In genomic region chr16:85514601-85515318, GRCh38 we compare ENCODE assay signal across 1 cellular context.
TF ChIP-seq lines count a peak whose summit lies in the region.

No MANE protein-coding gene starts in this region.

TF ChIP-seq in HepG2, 621 proteins besides CTCF, POLR2A, EP300 and RAD21 (continued from another document and continues in another):
- TF ChIP-seq PLRG1 (conservative IDR thresholded peaks at IDR 0.05) (no peak), FOXC1 (CRISPR knock-in tag; IDR thresholded peaks at IDR 0.05; ENCODE audit: borderline replicate concordance) (peak; percentile 89), KIAA2018 (CRISPR knock-in tag; IDR thresholded peaks at IDR 0.05; ENCODE audit: borderline replicate concordance) (no peak), ZNF451 (CRISPR knock-in tag; IDR thresholded peaks at IDR 0.05) (peak; percentile 96), FLYWCH1 (CRISPR knock-in tag; IDR thresholded peaks at IDR 0.05) (no peak; the same call in 1 of the 2 replicates), ARID3A (IDR thresholded peaks at IDR 0.05; ENCODE audit: low read depth, low read length) (peak; percentile 74), XRCC5 (optimal IDR thresholded peaks at IDR 0.05; ENCODE audit: low read length) (peak; percentile 77), HNRNPK (IDR thresholded peaks at IDR 0.05; ENCODE audit: low read depth, low read length, poor library complexity, severe bottlenecking) (no peak), FOXP1 (IDR thresholded peaks at IDR 0.05) (peak; percentile 63), FOXP1 (CRISPR knock-in tag; IDR thresholded peaks at IDR 0.05) (peak; percentile 87), NFKB2 (CRISPR knock-in tag; IDR thresholded peaks at IDR 0.05; ENCODE audit: borderline replicate concordance) (no peak; the same call in none of the 2 replicates), ZNF460 (CRISPR knock-in tag; IDR thresholded peaks at IDR 0.05; ENCODE audit: borderline replicate concordance) (no peak; the same call in 1 of the 2 replicates), TGIF2 (CRISPR knock-in tag; IDR thresholded peaks at IDR 0.05) (peak; percentile 98), GTF2F1 (IDR thresholded peaks at IDR 0.05; ENCODE audit: low read length) (no peak), RFX1 (IDR thresholded peaks at IDR 0.05) (no peak), REXO4 (CRISPR knock-in tag; IDR thresholded peaks at IDR 0.05; ENCODE audit: borderline replicate concordance) (no peak), ZNF550 (CRISPR knock-in tag; IDR thresholded peaks at IDR 0.05; ENCODE audit: borderline replicate concordance) (no peak), ATAD3A (CRISPR knock-in tag; IDR thresholded peaks at IDR 0.05) (no peak), ZNF513 (CRISPR knock-in tag; conservative IDR thresholded peaks at IDR 0.05) (no peak), JDP2 (CRISPR knock-in tag; IDR thresholded peaks at IDR 0.05; ENCODE audit: borderline replicate concordance) (no peak; the same call in 1 of the 2 replicates), ZKSCAN5 (CRISPR knock-in tag; IDR thresholded peaks at IDR 0.05) (peak; percentile 82; the same call in 1 of the 2 replicates), AFF4 (CRISPR knock-in tag; IDR thresholded peaks at IDR 0.05) (peak; percentile 55; the same call in 1 of the 2 replicates), FOXJ3 (CRISPR knock-in tag; IDR thresholded peaks at IDR 0.05; ENCODE audit: borderline replicate concordance) (peak; percentile 96), ZNF230 (CRISPR knock-in tag; IDR thresholded peaks at IDR 0.05) (peak; percentile 86; the same call in 1 of the 2 replicates), ZNF740 (CRISPR knock-in tag; IDR thresholded peaks at IDR 0.05) (no peak), MATR3 (CRISPR knock-in tag; IDR thresholded peaks at IDR 0.05) (no peak), YEATS2 (CRISPR knock-in tag; IDR thresholded peaks at IDR 0.05; ENCODE audit: borderline replicate concordance) (peak; percentile 89; the same call in 1 of the 2 replicates), SP140L (CRISPR knock-in tag; IDR thresholded peaks at IDR 0.05; ENCODE audit: borderline replicate concordance) (peak; percentile 54; the same call in 1 of the 2 replicates), SALL1 (CRISPR knock-in tag; IDR thresholded peaks at IDR 0.05) (peak; percentile 98), ZFP41 (CRISPR knock-in tag; IDR thresholded peaks at IDR 0.05; ENCODE audit: borderline replicate concordance) (peak; percentile 40; the same call in 1 of the 2 replicates), ZNF761 (CRISPR knock-in tag; conservative IDR thresholded peaks at IDR 0.05) (peak; percentile 98), ZSCAN31 (CRISPR knock-in tag; IDR thresholded peaks at IDR 0.05; ENCODE audit: low read depth) (peak; percentile 97), ZNF746 (CRISPR knock-in tag; IDR thresholded peaks at IDR 0.05) (peak; percentile 97), ZNF646 (CRISPR knock-in tag; IDR thresholded peaks at IDR 0.05) (peak; percentile 95), ZNF879 (CRISPR knock-in tag; IDR thresholded peaks at IDR 0.05) (0 out of 2 replicates have a peak, but pooled peaks have one; percentile 68), FIP1L1 (IDR thresholded peaks at IDR 0.05; ENCODE audit: borderline replicate concordance, insufficient read depth, low read depth, low read length) (no peak), THAP7 (CRISPR knock-in tag; IDR thresholded peaks at IDR 0.05) (peak; percentile 93; the same call in 1 of the 2 replicates), RELA (CRISPR knock-in tag; IDR thresholded peaks at IDR 0.05) (peak; percentile 64; the same call in 1 of the 2 replicates)
